12 cellular contexts compared by ENCODE assay signal in genomic region chr12:47757360-47757839, GRCh38. TPM values are rescaled to one million over a fixed set of nuclear protein-coding genes. Genes with fewer than 3 reads are reported as not detected.
DNase-seq lines count a peak whose midpoint lies in the region; ATAC-seq and TF ChIP-seq lines count a peak whose summit lies in the region.
"Had no signal": no experiment of that assay in that cellular context is flagged by ENCODE, and none has a peak within 500 bp of the region (broad histone marks: within the 10 kb centered on the region; RNA-seq: fewer than 3 reads in every experiment).

No MANE protein-coding gene starts in this region.

- DNase-seq in heart left ventricle (no peak), left cardiac atrium (no peak), naive B cell (no peak), transverse colon (no peak), ecto neural progenitor cell (ENCODE audit: low spot score) (no peak), NCI-H510A treated with DMSO at 0.1 percent for 48 hours (lab: John Stamatoyannopoulos, UW) (no peak)
- DNase-seq: stimulated activated CD4-positive, alpha-beta T cell treated with anti-CD3 and anti-CD28 coated beads, Interleukin-4, amount 100 ng/mL, for 24 hours; T1000 had no signal

- no peaks in the 10 kb centered on the region for H3K27me3 ChIP-seq in heart left ventricle
- no peaks in the 10 kb centered on the region for H3K27me3 ChIP-seq in duodenal mucosa (ENCODE audit: control insufficient read depth in 1 of 2, insufficient read depth in 2 of 2, low read length in 2 of 2)
- no peaks in the 10 kb centered on the region for H3K27me3 ChIP-seq in transverse colon

- peak overlapping the region; percentile 3 to 91 (median 80) for H3K27ac Mint-ChIP-seq in naive B cell

- H3K4me1 Mint-ChIP-seq in naive B cell = peaks cover 46 to 66% (median 49%) of the 10 kb centered on the region in 3 donors

- H3K27me3 Mint-ChIP-seq in naive B cell = no peaks in the 10 kb centered on the region

- H3K9ac ChIP-seq in duodenal mucosa (ENCODE audit: low read depth in 1 of 2, low read length in 2 of 2) = no peak overlapping the region

- H3K27ac ChIP-seq in heart left ventricle (peak overlapping the region; percentile 64 to 90 (median 82)), duodenal mucosa (ENCODE audit: low read depth, low read length) (peak overlapping the region; percentile 57), transverse colon (peak overlapping the region in 3 of 4 donors; percentile 78 to 83 (median 80))

- TF ChIP-seq POLR2A in heart left ventricle (IDR thresholded peaks at IDR 0.05) = no peak
- TF ChIP-seq POLR2A in transverse colon (IDR thresholded peaks at IDR 0.05) = no peak

- 56 to 86% (median 61%) methylated on average over 5 to 7 of the region's 7 CpGs for WGBS in heart left ventricle, 4 donors
- 63 to 83% methylated on average over 4 to 7 of the region's 7 CpGs for WGBS in transverse colon (ENCODE audit: low coverage in 1 of 2), 2 donors

- peaks cover 0 to 4% (median 0%) of the 10 kb centered on the region in 9 donors for H3K36me3 ChIP-seq in heart left ventricle
- no peaks in the 10 kb centered on the region for H3K36me3 ChIP-seq in duodenal mucosa (ENCODE audit: control insufficient read depth in 1 of 2, insufficient read depth in 2 of 2, low read length in 2 of 2)
- no peaks in the 10 kb centered on the region for H3K36me3 ChIP-seq in transverse colon

- H3K4me3 Mint-ChIP-seq in naive B cell = peak overlapping the region in 7 of 8 donors; percentile 49 to 87 (median 74)

- TF ChIP-seq CTCF in heart left ventricle (IDR thresholded peaks at IDR 0.05) (no peak), transverse colon (IDR thresholded peaks at IDR 0.05) (no peak)

- intact Hi-C loops in heart left ventricle (cut with DNase I) = loop anchor here in 1 of 10 donors (5.0 kb wide), 1 partner anchor 40 kb away; no protein-coding TSS in a partner anchor
- intact Hi-C loops in left cardiac atrium (cut with DNase I) = no loop called here
- intact Hi-C loops in transverse colon (cut with DNase I; ENCODE audit: low total_unique reads) = no loop called here

- no peaks in the 10 kb centered on the region for H3K36me3 Mint-ChIP-seq in naive B cell

- H3K9me3 ChIP-seq in heart left ventricle (no peaks in the 10 kb centered on the region), duodenal mucosa (ENCODE audit: control insufficient read depth in 1 of 2, low read length in 2 of 2) (no peaks in the 10 kb centered on the region), transverse colon (no peaks in the 10 kb centered on the region)

- TF ChIP-seq EP300 in transverse colon (IDR thresholded peaks at IDR 0.05; ENCODE audit: low read depth) = no peak

- ATAC-seq in heart left ventricle (no peak), left cardiac atrium (no peak), naive B cell (ENCODE audit: low read depth in 2 of 2) (peak; percentile 9 to 15), HG02840 (IDR thresholded peaks at IDR 0.05; ENCODE audit: low FRiP score, unreplicated experiment) (no peak)
- ATAC-seq: K562 had no signal

- peak overlapping the region; percentile 42 to 76 (median 64) for H3K4me3 ChIP-seq in heart left ventricle
- peak overlapping the region; percentile 41 to 75 for H3K4me3 ChIP-seq in duodenal mucosa (ENCODE audit: low read depth in 1 of 2, low read length in 2 of 2)
- peak overlapping the region in 2 of 4 donors; percentile 47 to 56 for H3K4me3 ChIP-seq in transverse colon
- H3K4me3 ChIP-seq: K562 had no signal

- in situ Hi-C loops in transverse colon (cut with MboI; ENCODE audit: low pct_ligation_motif_present in 1 of 4, low pct_unique_long_range_greater_than_20kb in 1 of 4, low sequenced_read_pairs in 3 of 4) = no loop called here

- no peaks in the 10 kb centered on the region for H3K9me3 Mint-ChIP-seq in naive B cell

- H3K4me1 ChIP-seq in heart left ventricle (peaks cover 18 to 74% (median 55%) of the 10 kb centered on the region in 12 donors), duodenal mucosa (ENCODE audit: control insufficient read depth in 1 of 2, insufficient read depth in 2 of 2, low read length in 2 of 2) (peaks cover 54 to 59% of the 10 kb centered on the region in 2 donors), transverse colon (peaks cover 23 to 61% (median 50%) of the 10 kb centered on the region in 4 donors)

RNA-seq across cellular contexts. Expression of gene RAPGEF3, which starts 1.3 kb away (rescaled TPM):
- total RNA-seq in heart left ventricle = 10 to 100 TPM; 14.5 to 47.8 (median 23.9) TPM
- polyA plus RNA-seq in heart left ventricle = 10 to 100 TPM; 18.6 to 62.1 TPM
- total RNA-seq in left cardiac atrium = 10 to 100 TPM; 27.3 to 35.9 TPM
- 1 to 10 TPM in 2 of 6 donors, under 1 TPM in 3, not detected in 1; 0.39 to 2.6 (median 0.52) TPM for polyA plus RNA-seq in naive B cell (ENCODE audit: low read depth in 6 of 6)
- 10 to 100 TPM in 2 of 4 donors, 1 to 10 TPM in 2; 8.1 to 51.7 (median 24.6) TPM for total RNA-seq in transverse colon

RNA-seq across cellular contexts. Expression of gene SLC48A1, which starts 15.6 kb away (rescaled TPM):
- total RNA-seq in heart left ventricle = 10 to 100 TPM; 17.6 to 68.2 (median 23.9) TPM
- 10 to 100 TPM; 13.0 to 16.5 TPM for polyA plus RNA-seq in heart left ventricle
- total RNA-seq in left cardiac atrium = 10 to 100 TPM; 22.1 to 28.9 TPM
- polyA plus RNA-seq in naive B cell (ENCODE audit: low read depth in 6 of 6) = 10 to 100 TPM; 12.2 to 18.3 (median 13.9) TPM
- total RNA-seq in transverse colon = 10 to 100 TPM; 19.9 to 76.7 (median 23.1) TPM

RNA-seq across cellular contexts. Expression of gene ENDOU, which starts 32.1 kb away (rescaled TPM):
- total RNA-seq in heart left ventricle = 1 to 10 TPM in 1 of 9 donors, under 1 TPM in 4, not detected in 4; 0.12 to 2.5 (median 0.27) TPM
- polyA plus RNA-seq in heart left ventricle = under 1 TPM; 0.08 to 0.42 TPM
- total RNA-seq in left cardiac atrium = under 1 TPM; 0.62 to 0.68 TPM
- under 1 TPM in 1 of 6 donors, not detected in 5; 0.21 TPM for polyA plus RNA-seq in naive B cell (ENCODE audit: low read depth in 6 of 6)
- under 1 TPM in 1 of 4 donors, not detected in 3; 0.32 TPM for total RNA-seq in transverse colon
- total RNA-seq: K562 had no signal
- polyA plus RNA-seq: liver had no signal

RNA-seq across cellular contexts. Expression of gene RPAP3, which starts 51.6 kb away (rescaled TPM):
- total RNA-seq in heart left ventricle (10 to 100 TPM; 11.1 to 25.2 (median 22.3) TPM), left cardiac atrium (10 to 100 TPM; 22.7 to 22.8 TPM), transverse colon (10 to 100 TPM in 1 of 4 donors, 1 to 10 TPM in 3; 8.1 to 16.0 (median 9.3) TPM)
- polyA plus RNA-seq in heart left ventricle (10 to 100 TPM in 1 of 2 donors, 1 to 10 TPM in 1; 7.2 to 15.5 TPM), naive B cell (ENCODE audit: low read depth in 6 of 6) (10 to 100 TPM; 47.8 to 69.5 (median 56.0) TPM)

Comparison
In these comparisons a context has a peak if more than half of its experiments do, and no peak if none do; other contexts are left out.
1. ATAC-seq: peak in naive B cell (2 of 2); none in heart left ventricle (0 of 4), left cardiac atrium (0 of 2) and HG02840 (single experiment).
2. Peak in every context shown above with its lines, with median percentiles within 50 percentile points of each other: H3K27ac ChIP-seq.